Comparison of ENCODE assay signal across 12 cellular contexts in genomic region chr18:61992923-61993322, GRCh38.
A peak's percentile ranks its signal among the peaks of the same experiment; 100 is the strongest.
DNase-seq lines count a peak whose midpoint lies in the region; ATAC-seq and TF ChIP-seq lines count a peak whose summit lies in the region.
"Had no signal": no experiment of that assay in that cellular context is flagged by ENCODE, and none has a peak within 500 bp of the region (broad histone marks: within the 10 kb centered on the region; RNA-seq: fewer than 3 reads in every experiment).

No MANE protein-coding gene starts in this region.

- peak overlapping the region; percentile 100 for H2BK20ac ChIP-seq in IMR-90 (ENCODE audit: low read depth, low read length)

- peak overlapping the region; percentile 97; the same call in 1 of the 2 replicates for H3K4ac ChIP-seq in IMR-90 (ENCODE audit: low read depth, low read length)

- H3K4me1 ChIP-seq in IMR-90 (ENCODE audit: control insufficient read depth, insufficient read depth, low read length) (peaks cover 23% of the 10 kb centered on the region), lower lobe of right lung (peaks cover 24% of the 10 kb centered on the region)

- H3K14ac ChIP-seq in IMR-90 (replicated peaks; ENCODE audit: low read depth, low read length) = peak overlapping the region; percentile 98

- no peaks in the 10 kb centered on the region for H3K36me3 ChIP-seq in IMR-90 (ENCODE audit: control insufficient read depth, insufficient read depth, low read length)
- H3K36me3 ChIP-seq in lower lobe of right lung = no peaks in the 10 kb centered on the region

- CTCF ChIA-PET in IMR-90 (lab: Yijun Ruan, JAX) = no interaction called here

- POLR2A ChIA-PET in IMR-90 (lab: Charles Lee; ENCODE audit: unreplicated experiment) = no interaction called here

- peak; percentile 17 for DNase-seq in AG20443 (ENCODE audit: low spot score)
- DNase-seq in IMR-90 = peak; percentile 72
- DNase-seq in astrocyte of the hippocampus (ENCODE audit: low read depth, low spot score) = peak; percentile 45
- no peak for DNase-seq in lower lobe of right lung
- no peak for DNase-seq in DMS 273 treated with DMSO at 0.1 percent for 48 hours (lab: John Stamatoyannopoulos, UW)
- no peak for DNase-seq in NCI-H69 (lab: John Stamatoyannopoulos, UW)
- no peak for DNase-seq in HuH-7 (ENCODE audit: low spot score)
- DNase-seq: DND-41, naive B cell, NCI-H2029 treated with DMSO at 0.1 percent for 48 hours had no signal

- H3K9me3 ChIP-seq in IMR-90 (ENCODE audit: control insufficient read depth, insufficient read depth, low read length) (no peaks in the 10 kb centered on the region), lower lobe of right lung (no peaks in the 10 kb centered on the region)

- H3K79me1 ChIP-seq in IMR-90 (ENCODE audit: low read depth in 1 of 2, low read length in 2 of 2) = no peaks in the 10 kb centered on the region

- no peak overlapping the region for H2AK5ac ChIP-seq in IMR-90 (ENCODE audit: low read depth, low read length)

- peaks cover 14% of the 10 kb centered on the region for H3K9me1 ChIP-seq in IMR-90 (ENCODE audit: insufficient read depth, low read length)

- peak overlapping the region; percentile 82 to 95 for H4K8ac ChIP-seq in IMR-90 (ENCODE audit: low read depth in 2 of 2, low read length in 2 of 2)

- H2AK9ac ChIP-seq in IMR-90 (replicated peaks; ENCODE audit: low read depth, low read length, poor library complexity) = no peak overlapping the region

- no CpG with 5 or more reads among the region's 2 CpGs for WGBS in IMR-90 (ENCODE audit: extremely low coverage in 2 of 2, insufficient read length in 1 of 2), 2 experiments

- dilution Hi-C loops in IMR-90 (cut with HindIII; ENCODE audit: low sequenced_read_pairs, unreplicated experiment) = no loop called here

- peak overlapping the region; percentile 99 for H2BK120ac ChIP-seq in IMR-90 (ENCODE audit: low read depth, low read length)

- in situ Hi-C loops in IMR-90 (cut with MboI; ENCODE audit: low sequenced_read_pairs) = no loop called here

- peak overlapping the region; percentile 97; the same call in 1 of the 2 replicates for H3K23ac ChIP-seq in IMR-90 (ENCODE audit: low read depth, low read length)

- H3K56ac ChIP-seq in IMR-90 (ENCODE audit: extremely low read depth, insufficient read depth, low read length) = peak overlapping the region; percentile 96

- intact Hi-C loops in IMR-90 (cut with micrococcal nuclease) = loop anchor here (5.0 kb wide), 1 partner anchor 139 kb away; no protein-coding TSS in a partner anchor
- intact Hi-C loops in lower lobe of right lung (cut with DNase I) = no loop called here

- H3K4me3 ChIP-seq in IMR-90 (ENCODE audit: insufficient read depth, low read depth, low read length) (no peak overlapping the region), lower lobe of right lung (no peak overlapping the region)

- TF ChIP-seq CTCF in IMR-90 (conservative IDR thresholded peaks at IDR 0.05; ENCODE audit: low read depth, low read length) (no peak), lower lobe of right lung (IDR thresholded peaks at IDR 0.05) (no peak)

- H2BK15ac ChIP-seq in IMR-90 (ENCODE audit: low read depth, low read length) = peak overlapping the region; percentile 98; the same call in 2 of the 3 replicates

- no peak overlapping the region for H2AFZ ChIP-seq in IMR-90 (replicated peaks; ENCODE audit: low read length, poor library complexity)

- H4K20me1 ChIP-seq in IMR-90 (ENCODE audit: insufficient read depth, low read length) = no peaks in the 10 kb centered on the region

- no peak for TF ChIP-seq RAD21 in IMR-90 (IDR thresholded peaks at IDR 0.05; ENCODE audit: low read length)

- peak overlapping the region; percentile 67; the same call in 1 of the 2 replicates for H3K18ac ChIP-seq in IMR-90 (ENCODE audit: low read depth, low read length)

- peak; percentile 64 for ATAC-seq in IMR-90 (ENCODE audit: low read depth)
- peak; percentile 49 to 52 for ATAC-seq in lower lobe of right lung
- no peak for ATAC-seq in HG02884 (IDR thresholded peaks at IDR 0.05; ENCODE audit: unreplicated experiment)
- ATAC-seq: activated T-helper 17 cell treated with anti-CD3 and anti-CD28 coated beads, Interleukin-2, amount 50 U/mL, for 72 hours had no signal

- H3K27ac ChIP-seq in IMR-90 (ENCODE audit: insufficient read depth, low read length) = peak overlapping the region; percentile 87; the same call in 1 of the 2 replicates
- H3K27ac ChIP-seq in lower lobe of right lung = no peak overlapping the region

- H3K4me2 ChIP-seq in IMR-90 (ENCODE audit: low read depth, low read length) = peak overlapping the region; percentile 23; the same call in 1 of the 2 replicates

- H4K5ac ChIP-seq in IMR-90 (ENCODE audit: low read depth, low read length) = peak overlapping the region; percentile 24; the same call in 1 of the 2 replicates

- no TSS peak for BruUV-seq in IMR-90 (replicated peaks; lab: Mats Ljungman, UMichigan)

- H4K91ac ChIP-seq in IMR-90 (ENCODE audit: insufficient read depth, low read depth, low read length) = peak overlapping the region; percentile 95

- H3K27me3 ChIP-seq in IMR-90 (ENCODE audit: control insufficient read depth, insufficient read depth, low read length) = no peaks in the 10 kb centered on the region
- H3K27me3 ChIP-seq in lower lobe of right lung (ENCODE audit: low read depth) = no peaks in the 10 kb centered on the region

- no peak overlapping the region for H3K9ac ChIP-seq in IMR-90 (ENCODE audit: low read depth, low read length)

- no peak for TF ChIP-seq POLR2A in IMR-90 (IDR thresholded peaks at IDR 0.05; ENCODE audit: low read depth, low read length)

- H2BK5ac ChIP-seq in IMR-90 (ENCODE audit: low read depth, low read length, poor library complexity, severe bottlenecking) = peak overlapping the region; percentile 99

TF ChIP-seq in IMR-90, 13 proteins besides CTCF, POLR2A, EP300 and RAD21:
- TF ChIP-seq CEBPB (IDR thresholded peaks at IDR 0.05; ENCODE audit: low read depth, low read length) (peak; percentile 29; the same call in 1 of the 2 replicates), SMC3 (IDR thresholded peaks at IDR 0.05; ENCODE audit: low read depth, low read length) (no peak), MAZ (IDR thresholded peaks at IDR 0.05; ENCODE audit: borderline replicate concordance, low read depth, low read length) (no peak), CHD1 (IDR thresholded peaks at IDR 0.05; ENCODE audit: low read depth, low read length) (no peak), NFE2L2 (IDR thresholded peaks at IDR 0.05; ENCODE audit: low read depth, low read length) (no peak), RCOR1 (IDR thresholded peaks at IDR 0.05; ENCODE audit: insufficient replicate concordance, low read length) (no peak), BHLHE40 (IDR thresholded peaks at IDR 0.05; ENCODE audit: low read depth, low read length) (peak; percentile 66; the same call in 1 of the 2 replicates), ELK1 (IDR thresholded peaks at IDR 0.05; ENCODE audit: borderline replicate concordance, low read depth, low read length) (no peak), MXI1 (IDR thresholded peaks at IDR 0.05; ENCODE audit: borderline replicate concordance, low read depth, low read length) (no peak), USF2 (IDR thresholded peaks at IDR 0.05; ENCODE audit: low read depth, low read length) (no peak), FOS (IDR thresholded peaks at IDR 0.05; ENCODE audit: low read depth, low read length) (no peak), RFX5 (IDR thresholded peaks at IDR 0.05; ENCODE audit: low read depth, low read length) (no peak), MAFK (IDR thresholded peaks at IDR 0.05; ENCODE audit: low read depth, low read length) (peak; percentile 60; the same call in 1 of the 2 replicates)

Comparison
In these comparisons a context has a peak if more than half of its experiments do, and no peak if none do; other contexts are left out.
1. DNase-seq: peak in AG20443 (single experiment), IMR-90 (single experiment) and astrocyte of the hippocampus (single experiment); none in lower lobe of right lung (single experiment), DMS 273 treated with DMSO at 0.1 percent for 48 hours (single experiment), NCI-H69 (single experiment) and HuH-7 (single experiment).